Comparison of ENCODE assay signal across 8 cellular contexts in genomic region chr12:42482820-42483533, GRCh38.
DNase-seq lines count a peak whose midpoint lies in the region; ATAC-seq and TF ChIP-seq lines count a peak whose summit lies in the region.

No MANE protein-coding gene starts in this region.

- peak; percentile 91 for DNase-seq in AG08396 (ENCODE audit: low spot score)
- peak; percentile 72 for DNase-seq in NCI-H460 (ENCODE audit: extremely low read depth, low read depth)
- peak; percentile 53 for DNase-seq in activated CD8-positive, alpha-beta T cell treated with anti-CD3 and anti-CD28 coated beads, Interleukin-2, amount 10 ng/mL, durations not matched to agents 7 days and 5 days
- peak; percentile 94 for DNase-seq in endothelial cell (ENCODE audit: low spot score)
- peak; percentile 81 to 91 for DNase-seq in mesothelial cell of epicardium (ENCODE audit: low spot score in 2 of 2, unreplicated experiment in 2 of 2)
- peak; percentile 81 for DNase-seq in stimulated activated naive CD8-positive, alpha-beta T cell treated with anti-CD3 and anti-CD28 coated beads, Interleukin-15, Interleukin-2, amounts not matched to agents 100 U/mL and 50 U/mL, for 24 hours

- H3K36me3 Mint-ChIP-seq in activated CD8-positive, alpha-beta T cell treated with anti-CD3 and anti-CD28 coated beads, Interleukin-2, amount 10 ng/mL, durations not matched to agents 7 days and 5 days (ENCODE audit: low read depth), result no peaks in the 10 kb centered on the region
- no peaks in the 10 kb centered on the region for H3K36me3 Mint-ChIP-seq in endothelial cell (ENCODE audit: low read depth, unreplicated experiment)
- H3K36me3 Mint-ChIP-seq in mesothelial cell of epicardium, result no peaks in the 10 kb centered on the region

- H3K4me1 Mint-ChIP-seq in activated CD8-positive, alpha-beta T cell treated with anti-CD3 and anti-CD28 coated beads, Interleukin-2, amount 10 ng/mL, durations not matched to agents 7 days and 5 days (ENCODE audit: low read depth), result peaks cover 9% of the 10 kb centered on the region
- H3K4me1 Mint-ChIP-seq in endothelial cell (ENCODE audit: unreplicated experiment), result peaks cover 54% of the 10 kb centered on the region
- peaks cover 76% of the 10 kb centered on the region for H3K4me1 Mint-ChIP-seq in mesothelial cell of epicardium

- CTCF ChIA-PET in activated CD8-positive, alpha-beta T cell treated with anti-CD3 and anti-CD28 coated beads, Interleukin-2, amount 10 ng/mL, durations not matched to agents 7 days and 5 days (lab: Charles Lee), result interaction anchor here (0.7 to 2.4 kb wide), 7 partner anchors 8 to 91 kb away, joined by 3 to 15 read pairs (median 4); no protein-coding TSS in a partner anchor

- peak overlapping the region; percentile 62 for H3K4me3 Mint-ChIP-seq in activated CD8-positive, alpha-beta T cell treated with anti-CD3 and anti-CD28 coated beads, Interleukin-2, amount 10 ng/mL, durations not matched to agents 7 days and 5 days
- H3K4me3 Mint-ChIP-seq in endothelial cell (ENCODE audit: unreplicated experiment), result peak overlapping the region; percentile 92
- H3K4me3 Mint-ChIP-seq in mesothelial cell of epicardium, result peak overlapping the region; percentile 91

- POLR2A ChIA-PET in activated CD8-positive, alpha-beta T cell treated with anti-CD3 and anti-CD28 coated beads, Interleukin-2, amount 10 ng/mL, durations not matched to agents 7 days and 5 days (lab: Charles Lee), result no interaction called here

- no peak overlapping the region for H3K27ac Mint-ChIP-seq in activated CD8-positive, alpha-beta T cell treated with anti-CD3 and anti-CD28 coated beads, Interleukin-2, amount 10 ng/mL, durations not matched to agents 7 days and 5 days
- H3K27ac Mint-ChIP-seq in endothelial cell (ENCODE audit: unreplicated experiment) (peak overlapping the region; percentile 98), mesothelial cell of epicardium (peak overlapping the region; percentile 95)

- H3K27me3 Mint-ChIP-seq in activated CD8-positive, alpha-beta T cell treated with anti-CD3 and anti-CD28 coated beads, Interleukin-2, amount 10 ng/mL, durations not matched to agents 7 days and 5 days (ENCODE audit: low read depth), result peaks cover 72% of the 10 kb centered on the region
- H3K27me3 Mint-ChIP-seq in endothelial cell (ENCODE audit: unreplicated experiment) (peaks cover 13% of the 10 kb centered on the region), mesothelial cell of epicardium (ENCODE audit: low read depth) (no peaks in the 10 kb centered on the region)

- ATAC-seq in GM18511 (IDR thresholded peaks at IDR 0.05; ENCODE audit: unreplicated experiment) (peak; percentile 84), HG02970 (IDR thresholded peaks at IDR 0.05; ENCODE audit: low FRiP score, unreplicated experiment) (peak; percentile 69)
- ATAC-seq in activated CD8-positive, alpha-beta T cell treated with anti-CD3 and anti-CD28 coated beads, Interleukin-2, amount 10 ng/mL, durations not matched to agents 7 days and 5 days, result peak; percentile 89
- peak; percentile 90 for ATAC-seq in stimulated activated naive CD8-positive, alpha-beta T cell treated with anti-CD3 and anti-CD28 coated beads, Interleukin-15, Interleukin-2, amounts not matched to agents 100 U/mL and 50 U/mL, for 24 hours

- H3K9me3 Mint-ChIP-seq in activated CD8-positive, alpha-beta T cell treated with anti-CD3 and anti-CD28 coated beads, Interleukin-2, amount 10 ng/mL, durations not matched to agents 7 days and 5 days (ENCODE audit: insufficient read depth), result no peaks in the 10 kb centered on the region
- H3K9me3 Mint-ChIP-seq in endothelial cell (ENCODE audit: unreplicated experiment), result no peaks in the 10 kb centered on the region
- no peaks in the 10 kb centered on the region for H3K9me3 Mint-ChIP-seq in mesothelial cell of epicardium

- peak; percentile 89 for TF ChIP-seq CTCF in endothelial cell (IDR thresholded peaks at IDR 0.05; ENCODE audit: unreplicated experiment)
- peak; percentile 90 for TF ChIP-seq CTCF in mesothelial cell of epicardium (IDR thresholded peaks at IDR 0.05; ENCODE audit: unreplicated experiment)

Comparison
In these comparisons a context has a peak if more than half of its experiments do, and no peak if none do; other contexts are left out.
1. Peak in every context shown above with its lines: DNase-seq and ATAC-seq.